29 cellular contexts compared by ENCODE assay signal in the genomic region with DNA sequence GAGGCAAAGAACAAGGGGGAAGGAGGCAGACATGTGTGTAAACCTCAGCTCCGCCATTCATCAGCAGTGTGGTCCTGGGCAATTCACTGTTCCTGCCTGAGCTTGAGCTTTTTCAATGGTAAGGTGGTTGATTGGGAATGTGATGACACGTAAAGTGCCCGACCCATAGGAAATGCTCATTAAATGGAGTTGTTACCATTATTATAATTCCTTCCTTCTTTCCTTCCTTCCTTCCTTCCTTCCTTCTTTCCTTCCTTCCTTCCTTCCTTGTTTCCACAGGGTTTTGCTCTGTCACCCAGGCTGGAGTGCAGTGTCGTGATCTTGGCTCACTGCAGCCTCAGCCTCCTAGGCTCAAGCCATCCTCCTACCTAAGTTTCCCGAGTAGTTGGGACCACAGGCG. TPM values are rescaled to one million over a fixed set of nuclear protein-coding genes. Genes with fewer than 3 reads are reported as not detected.
"Had no signal": no experiment of that assay in that cellular context is flagged by ENCODE, and none has a peak within 500 bp of the region (broad histone marks: within the 10 kb centered on the region; RNA-seq: fewer than 3 reads in every experiment).

No MANE protein-coding gene starts in this region.

- H3K9me3 ChIP-seq: adrenal gland, MG63, SK-N-SH had no signal

- H3K4me2 ChIP-seq: SK-N-SH had no signal

- H3K4me1 Mint-ChIP-seq: activated B cell treated with CpG ODN at 0.5 μM for 24 hours; activated CD4-positive, alpha-beta T cell treated with anti-CD3 and anti-CD28 coated beads, Interleukin-2, amount 10 ng/mL, durations not matched to agents 24 days and 14 days; activated T-helper 17 cell treated with anti-CD3 and anti-CD28 coated beads, Interleukin-2, amount 50 U/mL, for 72 hours; central memory CD8-positive, alpha-beta T cell had no signal

- H3K4me3 Mint-ChIP-seq: activated B cell treated with CpG ODN at 0.5 μM for 24 hours; activated CD4-positive, alpha-beta T cell treated with anti-CD3 and anti-CD28 coated beads, Interleukin-2, amount 10 ng/mL, durations not matched to agents 24 days and 14 days; activated naive CD4-positive, alpha-beta T cell treated with anti-CD3 and anti-CD28 coated beads, Interleukin-2, amount 10 ng/mL, durations not matched to agents 7 days and 5 days; activated naive CD8-positive, alpha-beta T cell treated with anti-CD3 and anti-CD28 coated beads, Interleukin-2, amount 10 ng/mL, durations not matched to agents 7 days and 5 days; activated T-cell treated with anti-CD3 and anti-CD28 coated beads, Interleukin-2, amount 50 U/mL, for 4 hours; activated T-helper 17 cell treated with anti-CD3 and anti-CD28 coated beads, Interleukin-2, amount 50 U/mL, for 72 hours; central memory CD8-positive, alpha-beta T cell had no signal

- H3K27ac Mint-ChIP-seq: activated B cell treated with CpG ODN at 0.5 μM for 24 hours; activated CD4-positive, alpha-beta T cell treated with anti-CD3 and anti-CD28 coated beads, Interleukin-2, amount 10 ng/mL, durations not matched to agents 24 days and 14 days; activated naive CD4-positive, alpha-beta T cell treated with anti-CD3 and anti-CD28 coated beads, Interleukin-2, amount 10 ng/mL, durations not matched to agents 7 days and 5 days; activated naive CD8-positive, alpha-beta T cell treated with anti-CD3 and anti-CD28 coated beads, Interleukin-2, amount 10 ng/mL, durations not matched to agents 7 days and 5 days; activated T-helper 17 cell treated with anti-CD3 and anti-CD28 coated beads, Interleukin-2, amount 50 U/mL, for 72 hours had no signal

- H3K27me3 ChIP-seq: adrenal gland, MG63 had no signal

- H3K36me3 Mint-ChIP-seq: activated naive CD8-positive, alpha-beta T cell treated with anti-CD3 and anti-CD28 coated beads, Interleukin-2, amount 10 ng/mL, durations not matched to agents 7 days and 5 days had no signal

- H3K4me3 ChIP-seq: adrenal gland, MG63 had no signal

- ATAC-seq: activated T-cell treated with anti-CD3 and anti-CD28 coated beads, Interleukin-2, amount 50 U/mL, for 4 hours; activated T-helper 17 cell treated with anti-CD3 and anti-CD28 coated beads, Interleukin-2, amount 50 U/mL, for 72 hours; Panc1; Right ventricle myocardium inferior had no signal

- H3K36me3 ChIP-seq: adrenal gland, MG63 had no signal

- H3K27ac ChIP-seq: adrenal gland had no signal

- H3K9ac ChIP-seq: SK-N-SH had no signal

- H3K9me3 Mint-ChIP-seq: activated B cell treated with CpG ODN at 0.5 μM for 24 hours; activated CD4-positive, alpha-beta T cell treated with anti-CD3 and anti-CD28 coated beads, Interleukin-2, amount 10 ng/mL, durations not matched to agents 24 days and 14 days; activated naive CD4-positive, alpha-beta T cell treated with anti-CD3 and anti-CD28 coated beads, Interleukin-2, amount 10 ng/mL, durations not matched to agents 7 days and 5 days; activated naive CD8-positive, alpha-beta T cell treated with anti-CD3 and anti-CD28 coated beads, Interleukin-2, amount 10 ng/mL, durations not matched to agents 7 days and 5 days; activated T-cell treated with anti-CD3 and anti-CD28 coated beads, Interleukin-2, amount 50 U/mL, for 4 hours; activated T-helper 17 cell treated with anti-CD3 and anti-CD28 coated beads, Interleukin-2, amount 50 U/mL, for 72 hours; central memory CD8-positive, alpha-beta T cell had no signal

- DNase-seq: activated B cell treated with CpG ODN at 0.5 μM for 24 hours; activated CD4-positive, alpha-beta T cell treated with anti-CD3 and anti-CD28 coated beads for 1 hour; activated CD4-positive, alpha-beta T cell treated with anti-CD3 and anti-CD28 coated beads, Interleukin-2, amount 10 ng/mL, durations not matched to agents 24 days and 14 days; activated CD4-positive, alpha-beta T cell treated with anti-CD3 and anti-CD28 coated beads, Interleukin-2, amount 50 U/mL, for 48 hours; activated CD8-positive, alpha-beta memory T cell treated with anti-CD3 and anti-CD28 coated beads for 24 hours; activated gamma-delta T cell; activated naive CD4-positive, alpha-beta T cell treated with anti-CD3 and anti-CD28 coated beads, Interleukin-2, amount 10 ng/mL, durations not matched to agents 7 days and 5 days; activated naive CD8-positive, alpha-beta T cell treated with anti-CD3 and anti-CD28 coated beads, Interleukin-2, amount 10 ng/mL, durations not matched to agents 7 days and 5 days; activated T-cell treated with anti-CD3 and anti-CD28 coated beads, Interleukin-2, amount 50 U/mL, for 4 hours; adrenal gland; aorta; MG63; NCI-H1105; NCI-H1436; NCI-H1694 treated with DMSO at 0.1 percent for 48 hours; NCI-H2029 treated with DMSO at 0.1 percent for 48 hours; NCI-H345; NCI-H510A; NCI-H526 treated with DMSO at 0.1 percent for 48 hours; NCI-H82; OCI-M1; RPMI8226; SK-N-SH; T-helper 1 cell had no signal

RNA-seq across cellular contexts. Expression of gene GPR37L1, which starts 4.3 kb away (rescaled TPM):
- total RNA-seq: activated B cell treated with CpG ODN at 0.5 μM for 24 hours; activated CD4-positive, alpha-beta T cell treated with anti-CD3 and anti-CD28 coated beads, Interleukin-2, amount 10 ng/mL, durations not matched to agents 24 days and 14 days; activated naive CD8-positive, alpha-beta T cell treated with anti-CD3 and anti-CD28 coated beads, Interleukin-2, amount 10 ng/mL, durations not matched to agents 7 days and 5 days; activated T-cell treated with anti-CD3 and anti-CD28 coated beads, Interleukin-2, amount 50 U/mL, for 4 hours; activated T-helper 17 cell treated with anti-CD3 and anti-CD28 coated beads, Interleukin-2, amount 50 U/mL, for 72 hours; bronchial epithelial cell had no signal

RNA-seq across cellular contexts. Expression of gene PTPN7, which starts 33.3 kb away (rescaled TPM):
- total RNA-seq: bronchial epithelial cell had no signal
